In genomic region chr6:13342414-13343019, GRCh38 we compare ENCODE assay signal across 3 cellular contexts.
TF ChIP-seq lines count a peak whose summit lies in the region.

No MANE protein-coding gene starts in this region.

TF ChIP-seq in HepG2, 621 proteins besides CTCF, POLR2A, EP300 and RAD21:
- no peak for TF ChIP-seq HOXA3 (CRISPR knock-in tag; IDR thresholded peaks at IDR 0.05)
- TF ChIP-seq MAFF (IDR thresholded peaks at IDR 0.05; ENCODE audit: low read depth, low read length): peak; percentile 75
- no peak for TF ChIP-seq MED8 (CRISPR knock-in tag; IDR thresholded peaks at IDR 0.05; ENCODE audit: insufficient replicate concordance)
- TF ChIP-seq NCOR1 (IDR thresholded peaks at IDR 0.05; ENCODE audit: borderline replicate concordance, low read length): no peak
- TF ChIP-seq, protein P1, sequence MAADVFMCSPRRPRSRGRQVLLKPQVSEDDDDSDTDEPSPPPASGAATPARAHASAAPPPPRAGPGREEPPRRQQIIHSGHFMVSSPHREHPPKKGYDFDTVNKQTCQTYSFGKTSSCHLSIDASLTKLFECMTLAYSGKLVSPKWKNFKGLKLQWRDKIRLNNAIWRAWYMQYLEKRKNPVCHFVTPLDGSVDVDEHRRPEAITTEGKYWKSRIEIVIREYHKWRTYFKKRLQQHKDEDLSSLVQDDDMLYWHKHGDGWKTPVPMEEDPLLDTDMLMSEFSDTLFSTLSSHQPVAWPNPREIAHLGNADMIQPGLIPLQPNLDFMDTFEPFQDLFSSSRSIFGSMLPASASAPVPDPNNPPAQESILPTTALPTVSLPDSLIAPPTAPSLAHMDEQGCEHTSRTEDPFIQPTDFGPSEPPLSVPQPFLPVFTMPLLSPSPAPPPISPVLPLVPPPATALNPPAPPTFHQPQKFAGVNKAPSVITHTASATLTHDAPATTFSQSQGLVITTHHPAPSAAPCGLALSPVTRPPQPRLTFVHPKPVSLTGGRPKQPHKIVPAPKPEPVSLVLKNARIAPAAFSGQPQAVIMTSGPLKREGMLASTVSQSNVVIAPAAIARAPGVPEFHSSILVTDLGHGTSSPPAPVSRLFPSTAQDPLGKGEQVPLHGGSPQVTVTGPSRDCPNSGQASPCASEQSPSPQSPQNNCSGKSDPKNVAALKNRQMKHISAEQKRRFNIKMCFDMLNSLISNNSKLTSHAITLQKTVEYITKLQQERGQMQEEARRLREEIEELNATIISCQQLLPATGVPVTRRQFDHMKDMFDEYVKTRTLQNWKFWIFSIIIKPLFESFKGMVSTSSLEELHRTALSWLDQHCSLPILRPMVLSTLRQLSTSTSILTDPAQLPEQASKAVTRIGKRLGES (CRISPR knock-in tag; IDR thresholded peaks at IDR 0.05; ENCODE audit: borderline replicate concordance): no peak
- TF ChIP-seq MAFK (conservative IDR thresholded peaks at IDR 0.05 in 1 of 2, IDR thresholded peaks at IDR 0.05 in 1 of 2; ENCODE audit: low read length in 2 of 2): peak; percentile 76 to 78

TF ChIP-seq in IMR-90, 13 proteins besides CTCF, POLR2A, EP300 and RAD21:
- no peak for TF ChIP-seq FOS (IDR thresholded peaks at IDR 0.05; ENCODE audit: low read depth, low read length)
- 0 out of 2 replicates have a peak, but pooled peaks have one; percentile 20 for TF ChIP-seq MAFK (IDR thresholded peaks at IDR 0.05; ENCODE audit: low read depth, low read length)

TF ChIP-seq in H1, 55 proteins besides CTCF, POLR2A, EP300 and RAD21:
- TF ChIP-seq SP2 (IDR thresholded peaks at IDR 0.05; ENCODE audit: low read length) (no peak), JUN (IDR thresholded peaks at IDR 0.05; ENCODE audit: low read depth, low read length) (no peak), RXRA (IDR thresholded peaks at IDR 0.05; ENCODE audit: insufficient read depth, low read depth, low read length) (no peak), KDM4A (IDR thresholded peaks at IDR 0.05; ENCODE audit: low read depth, low read length, severe bottlenecking) (no peak), JUND (IDR thresholded peaks at IDR 0.05; ENCODE audit: low read length) (no peak), SP1 (IDR thresholded peaks at IDR 0.05; ENCODE audit: low read depth, low read length) (no peak), HDAC6 (IDR thresholded peaks at IDR 0.05; ENCODE audit: low read depth, low read length) (no peak), BCL11A (IDR thresholded peaks at IDR 0.05; ENCODE audit: low read depth in 2 of 2, low read length in 2 of 2) (no peak), RNF2 (IDR thresholded peaks at IDR 0.05; ENCODE audit: borderline replicate concordance, low read depth, low read length, missing control alignments, poor library complexity, severe bottlenecking) (no peak), CBX8 (IDR thresholded peaks at IDR 0.05; ENCODE audit: borderline replicate concordance, low read depth, low read length) (no peak), EGR1 (IDR thresholded peaks at IDR 0.05; ENCODE audit: borderline replicate concordance, low read depth, low read length) (no peak), SIRT6 (IDR thresholded peaks at IDR 0.05; ENCODE audit: low read length) (no peak)
